In the genomic region with DNA sequence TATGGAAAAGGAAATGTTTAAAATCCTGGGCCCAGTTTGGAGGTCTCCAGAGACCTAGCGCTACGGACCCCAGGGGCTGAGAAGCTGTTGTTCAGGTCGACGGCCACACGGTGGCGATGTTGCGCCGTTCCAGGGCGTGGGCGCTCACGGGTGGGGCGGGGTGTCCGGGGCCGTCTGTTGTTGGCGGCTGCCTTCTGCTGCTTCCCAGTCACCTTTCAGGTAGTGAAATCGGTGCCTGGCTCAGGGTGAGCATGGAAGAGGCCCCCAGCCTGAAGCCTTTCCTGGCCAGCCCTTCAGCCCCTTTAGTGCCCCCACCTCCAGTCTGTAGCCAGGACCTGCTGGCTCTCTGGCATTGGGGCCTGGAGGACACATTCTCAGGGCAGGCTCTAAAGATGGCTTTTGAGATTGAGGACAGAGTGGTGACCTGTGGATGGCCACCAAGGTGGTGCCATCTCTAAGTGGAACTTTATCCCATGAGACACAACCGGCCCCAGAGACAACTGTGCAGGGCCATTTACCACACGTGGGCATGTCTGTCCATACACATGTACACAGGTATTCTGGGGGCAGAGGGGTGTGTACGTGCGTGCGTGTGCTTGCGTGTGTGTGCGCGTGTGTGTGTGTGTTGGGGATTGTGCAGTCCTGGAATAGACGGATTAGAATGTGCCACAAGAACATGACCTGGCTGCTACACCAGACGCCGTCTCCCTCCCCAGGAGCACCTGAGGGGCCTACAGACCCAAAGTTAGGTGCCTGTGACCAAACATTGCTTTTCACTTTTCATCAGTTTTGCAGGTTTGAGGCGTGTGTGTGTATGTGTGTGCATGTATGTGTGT, we compare ENCODE assay signal across 8 cellular contexts. TPM values are rescaled to one million over a fixed set of nuclear protein-coding genes. Genes with fewer than 3 reads are reported as not detected.
DNase-seq lines count a peak whose midpoint lies in the region; ATAC-seq and TF ChIP-seq lines count a peak whose summit lies in the region.

No MANE protein-coding gene starts in this region.

- H3K36me3 ChIP-seq in esophagus squamous epithelium, result peaks cover 0 to 54% (median 4%) of the 10 kb centered on the region in 3 donors

- intact Hi-C loops in esophagus squamous epithelium (cut with DNase I), result no loop called here

- H3K27ac Mint-ChIP-seq in nephron, result no peak overlapping the region

- no peaks in the 10 kb centered on the region for H3K27me3 ChIP-seq in esophagus squamous epithelium

- TF ChIP-seq POLR2A in esophagus squamous epithelium (IDR thresholded peaks at IDR 0.05), result no peak

- peaks cover 11% of the 10 kb centered on the region for H3K4me1 Mint-ChIP-seq in nephron

- ATAC-seq in GM18519 (IDR thresholded peaks at IDR 0.05; ENCODE audit: low FRiP score, unreplicated experiment) (peak; percentile 50), HG03103 (IDR thresholded peaks at IDR 0.05; ENCODE audit: low read depth, unreplicated experiment) (peak; percentile 80)

- no peak overlapping the region for H3K27ac ChIP-seq in esophagus squamous epithelium

- H3K4me3 Mint-ChIP-seq in nephron, result no peak overlapping the region

- TF ChIP-seq CTCF in esophagus squamous epithelium (IDR thresholded peaks at IDR 0.05), result peak; percentile 86 to 96 (median 90)
- TF ChIP-seq CTCF in nephron (IDR thresholded peaks at IDR 0.05; ENCODE audit: unreplicated experiment in 3 of 3), result peak; percentile 95 to 97 (median 97)

- H3K36me3 Mint-ChIP-seq in nephron (ENCODE audit: low read depth), result no peaks in the 10 kb centered on the region

- H3K9me3 Mint-ChIP-seq in nephron, result no peaks in the 10 kb centered on the region

- 37 to 43% methylated on average over 17 to 27 of the region's 28 CpGs for WGBS in esophagus squamous epithelium, 2 donors

- peaks cover 47% of the 10 kb centered on the region for H3K27me3 Mint-ChIP-seq in nephron (ENCODE audit: low read depth)

- H3K4me1 ChIP-seq in esophagus squamous epithelium, result peaks cover 0 to 16% (median 4%) of the 10 kb centered on the region in 3 donors

- peak overlapping the region in 1 of 4 donors; percentile 16 for H3K4me3 ChIP-seq in esophagus squamous epithelium

- no peaks in the 10 kb centered on the region for H3K9me3 ChIP-seq in esophagus squamous epithelium

- DNase-seq in AG08395 (ENCODE audit: low spot score) (peak; percentile 78), NOMO-1 (lab: John Stamatoyannopoulos, UW; ENCODE audit: unreplicated experiment in 2 of 2) (peak; percentile 31), activated T-cell treated with anti-CD3 and anti-CD28 coated beads for 24 hours (ENCODE audit: low read depth) (peak; percentile 52), esophagus squamous epithelium (lab: John Stamatoyannopoulos, UW) (no peak)
- peak; percentile 54 for DNase-seq in stimulated activated naive CD4-positive, alpha-beta T cell treated with Interleukin-2 at 50 U/mL for 16 hours (lab: John Stamatoyannopoulos, UW)

RNA-seq across cellular contexts. Expression of a gene that starts 53.8 kb away (rescaled TPM):
- 100 to 1,000 TPM; 109 to 225 (median 141) TPM for total RNA-seq in esophagus squamous epithelium
